1 cellular context compared by ENCODE assay signal in genomic region chr1:28744184-28744583, GRCh38.
TF ChIP-seq lines count a peak whose summit lies in the region.

No MANE protein-coding gene starts in this region.

TF ChIP-seq in SK-N-SH, 30 proteins besides CTCF, POLR2A, EP300 and RAD21 (continued from another document):
- TF ChIP-seq NRF1 (IDR thresholded peaks at IDR 0.05; ENCODE audit: low read depth, low read length): no peak
TF ChIP-seq in SK-N-SH: peak in this region for 0.
